In genomic region chr4:96784336-96784735, GRCh38 we compare ENCODE assay signal across 27 cellular contexts.
"Had no signal": no experiment of that assay in that cellular context is flagged by ENCODE, and none has a peak within 500 bp of the region (broad histone marks: within the 10 kb centered on the region; RNA-seq: fewer than 3 reads in every experiment).

No MANE protein-coding gene starts in this region.

- DNase-seq: colonic mucosa; effector CD8-positive, alpha-beta T cell; endodermal cell; foreskin fibroblast; gastrocnemius medialis; head of caudate nucleus; kidney; mucosa of descending colon; naive B cell; pancreas; retina; right lobe of liver; stimulated activated CD4-positive, alpha-beta T cell treated with anti-CD3 and anti-CD28 coated beads, Interleukin-12 subunit alpha, Interleukin-12 subunit beta, amount 100 ng/mL, for 4 hours; stimulated activated CD4-positive, alpha-beta T cell treated with anti-CD3 and anti-CD28 coated beads, Interleukin-1b, Interleukin-23, amount 100 ng/mL, for 48 hours; stimulated activated CD4-positive, alpha-beta T cell treated with anti-CD3 and anti-CD28 coated beads, Interleukin-4, amount 100 ng/mL, for 1 hour; stimulated activated naive CD8-positive, alpha-beta T cell treated with anti-CD3 and anti-CD28 coated beads, Interleukin-15, Interleukin-2, amounts not matched to agents 100 U/mL and 50 U/mL, for 24 hours; substantia nigra; testis; tibial artery had no signal

- H3K27me3 ChIP-seq: colonic mucosa, gastrocnemius medialis, neutrophil, pancreas, right lobe of liver, testis, tibial artery had no signal

- H3K4me1 ChIP-seq: colonic mucosa, gastrocnemius medialis, pancreas, right lobe of liver, testis, tibial artery had no signal

- ATAC-seq: esophagus mucosa; gastrocnemius medialis; left lobe of liver; mucosa of descending colon; natural killer cell treated with Interleukin-12 subunit alpha and Interleukin-12 subunit beta and Interleukin-15 and Interleukin-18, amount 100 ng/mL, for 72 hours; pancreas; right lobe of liver; stimulated activated effector memory CD8-positive, alpha-beta T cell treated with anti-CD3 and anti-CD28 coated beads, Interleukin-12 subunit alpha, Interleukin-12 subunit beta, amount 100 ng/mL, for 72 hours; stimulated activated naive CD8-positive, alpha-beta T cell treated with anti-CD3 and anti-CD28 coated beads, Interleukin-15, Interleukin-2, amounts not matched to agents 100 U/mL and 50 U/mL, for 24 hours had no signal

- H3K9me3 ChIP-seq: colonic mucosa, gastrocnemius medialis, mucosa of descending colon, neutrophil, pancreas, right lobe of liver, testis, tibial artery had no signal

- H3K4me3 ChIP-seq: colonic mucosa, gastrocnemius medialis, lung, mucosa of descending colon, pancreas, right lobe of liver, smooth muscle cell, testis, tibial artery had no signal

- H3K27ac ChIP-seq: colonic mucosa, epithelial cell of prostate, gastrocnemius medialis, neutrophil, pancreas, right lobe of liver, testis, tibial artery had no signal
